In genomic region chr2:194345347-194345746, GRCh38 we compare ENCODE assay signal across 24 cellular contexts.
DNase-seq lines count a peak whose midpoint lies in the region; ATAC-seq, FAIRE-seq and TF ChIP-seq lines count a peak whose summit lies in the region.
"Had no signal": no experiment of that assay in that cellular context is flagged by ENCODE, and none has a peak within 500 bp of the region (broad histone marks: within the 10 kb centered on the region; RNA-seq: fewer than 3 reads in every experiment).

No MANE protein-coding gene starts in this region.

- no peaks in the 10 kb centered on the region for H3K27me3 Mint-ChIP-seq in neural progenitor cell (ENCODE audit: insufficient read depth, low read depth)
- H3K27me3 Mint-ChIP-seq: B cell; CD4-positive, CD25-positive, alpha-beta regulatory T cell had no signal

- no peaks in the 10 kb centered on the region for H3K27me3 ChIP-seq in neural progenitor cell
- no peaks in the 10 kb centered on the region for H3K27me3 ChIP-seq in suprapubic skin
- H3K27me3 ChIP-seq: BLaER1 had no signal

- no peaks in the 10 kb centered on the region for H3K36me3 Mint-ChIP-seq in neural progenitor cell
- H3K36me3 Mint-ChIP-seq: CD4-positive, CD25-positive, alpha-beta regulatory T cell; CD8-positive, alpha-beta T cell had no signal

- no peaks in the 10 kb centered on the region for H3K36me3 ChIP-seq in neural progenitor cell
- H3K36me3 ChIP-seq in suprapubic skin = no peaks in the 10 kb centered on the region
- H3K36me3 ChIP-seq: BLaER1, HAP-1 had no signal

- ATAC-seq in HG03097 (IDR thresholded peaks at IDR 0.05; ENCODE audit: low FRiP score, unreplicated experiment) = no peak
- ATAC-seq: CD8-positive, alpha-beta T cell had no signal

- no peaks in the 10 kb centered on the region for H4K20me1 ChIP-seq in neural progenitor cell (ENCODE audit: low read depth)
- H4K20me1 ChIP-seq: BLaER1 had no signal

- peak overlapping the region; percentile 63 for H3K27ac Mint-ChIP-seq in neural progenitor cell
- H3K27ac Mint-ChIP-seq: B cell; CD4-positive, CD25-positive, alpha-beta regulatory T cell; CD8-positive, alpha-beta T cell; HFFc6 had no signal

- no peak overlapping the region for H3K4me3 Mint-ChIP-seq in neural progenitor cell
- H3K4me3 Mint-ChIP-seq: B cell; CD4-positive, CD25-positive, alpha-beta regulatory T cell; CD8-positive, alpha-beta T cell; HFFc6 had no signal

- H3K4me1 Mint-ChIP-seq in neural progenitor cell = peaks cover 25% of the 10 kb centered on the region
- H3K4me1 Mint-ChIP-seq: B cell; CD4-positive, CD25-positive, alpha-beta regulatory T cell had no signal

- H3K4me3 ChIP-seq in neural progenitor cell (no peak overlapping the region), suprapubic skin (no peak overlapping the region)
- H3K4me3 ChIP-seq: BLaER1, HAP-1 had no signal

- H3K4me1 ChIP-seq in neural progenitor cell = peaks cover 9% of the 10 kb centered on the region
- no peaks in the 10 kb centered on the region for H3K4me1 ChIP-seq in suprapubic skin
- H3K4me1 ChIP-seq: BLaER1, Caco-2, HAP-1 had no signal

- H2AFZ ChIP-seq in neural progenitor cell (replicated peaks) = no peak overlapping the region

- TF ChIP-seq POLR2A in suprapubic skin (IDR thresholded peaks at IDR 0.05) = no peak

- no peaks in the 10 kb centered on the region for H3K79me2 ChIP-seq in neural progenitor cell (ENCODE audit: low read depth)

- no peaks in the 10 kb centered on the region for H3K9me3 Mint-ChIP-seq in neural progenitor cell
- H3K9me3 Mint-ChIP-seq: CD4-positive, CD25-positive, alpha-beta regulatory T cell; CD8-positive, alpha-beta T cell had no signal

- FAIRE-seq in D721Med (lab: Jason Lieb, UNC) = peak; percentile 35
- FAIRE-seq: A204.1, G401.6, GM12892, H54 had no signal

- no peak for TF ChIP-seq EP300 in suprapubic skin (IDR thresholded peaks at IDR 0.05)

- DNase-seq in DMS53 (lab: John Stamatoyannopoulos, UW) (peak; percentile 4), DMS53 treated with DMSO at 0.1 percent for 48 hours (lab: John Stamatoyannopoulos, UW; ENCODE audit: unreplicated experiment) (no peak), D721Med (ENCODE audit: insufficient read length, low spot score) (no peak), NCI-H69 (lab: John Stamatoyannopoulos, UW) (peak; percentile 25), neural progenitor cell (ENCODE audit: low spot score) (no peak), suprapubic skin (ENCODE audit: low spot score in 2 of 2) (no peak), superior temporal gyrus (ENCODE audit: extremely low spot score) (no peak)
- DNase-seq: Caco-2; CD4-positive, CD25-positive, alpha-beta regulatory T cell; CD8-positive, alpha-beta T cell; DMS 273 treated with DMSO at 0.1 percent for 48 hours; DND-41; GOT3; HFFc6 had no signal

- no peaks in the 10 kb centered on the region for H3F3A ChIP-seq in neural progenitor cell (ENCODE audit: low read depth)

- no peaks in the 10 kb centered on the region for H3K9me3 ChIP-seq in neural progenitor cell (ENCODE audit: low read depth)
- H3K9me3 ChIP-seq in suprapubic skin = no peaks in the 10 kb centered on the region
- H3K9me3 ChIP-seq: BLaER1, Caco-2, HAP-1 had no signal

- H3K27ac ChIP-seq in neural progenitor cell = no peak overlapping the region
- no peak overlapping the region for H3K27ac ChIP-seq in suprapubic skin
- H3K27ac ChIP-seq: 22Rv1, BLaER1, C4-2B had no signal

- 90% methylated on average over 2 of the region's 2 CpGs for WGBS in suprapubic skin

- H3K4me2 ChIP-seq in neural progenitor cell = no peak overlapping the region
- H3K4me2 ChIP-seq: BLaER1 had no signal

- TF ChIP-seq CTCF in D721Med (IDR thresholded peaks at IDR 0.05; ENCODE audit: insufficient read depth, missing control alignments) = no peak
- TF ChIP-seq CTCF in neural progenitor cell (IDR thresholded peaks at IDR 0.05) = no peak
- no peak for TF ChIP-seq CTCF in suprapubic skin (IDR thresholded peaks at IDR 0.05)

- H3K9ac ChIP-seq in neural progenitor cell = no peak overlapping the region
- H3K9ac ChIP-seq: BLaER1 had no signal

Comparison
In these comparisons a context has a peak if more than half of its experiments do, and no peak if none do; other contexts are left out.
1. DNase-seq: peak in DMS53 (single experiment) and NCI-H69 (single experiment); none in DMS53 treated with DMSO at 0.1 percent for 48 hours (single experiment), D721Med (single experiment), neural progenitor cell (single experiment), suprapubic skin (0 of 2) and superior temporal gyrus (single experiment).